ENCODE assay signal across 8 cellular contexts in genomic region chr2:42128731-42129486, GRCh38. TPM values are rescaled to one million over a fixed set of nuclear protein-coding genes. Genes with fewer than 3 reads are reported as not detected.
DNase-seq lines count a peak whose midpoint lies in the region; ATAC-seq and TF ChIP-seq lines count a peak whose summit lies in the region.

No MANE protein-coding gene starts in this region.

- H3K4me3 Mint-ChIP-seq in activated CD8-positive, alpha-beta T cell treated with anti-CD3 and anti-CD28 coated beads for 36 hours = no peak overlapping the region
- H3K4me3 Mint-ChIP-seq in natural killer cell treated with Interleukin-12 subunit alpha and Interleukin-12 subunit beta and Interleukin-15 and Interleukin-18, amount 100 ng/mL, for 72 hours = peak overlapping the region; percentile 66

- no peaks in the 10 kb centered on the region for H3K27me3 ChIP-seq in aorta (ENCODE audit: control insufficient read depth in 1 of 2, insufficient read depth in 2 of 2, low read length in 1 of 2)

- POLR2A ChIA-PET in activated CD8-positive, alpha-beta T cell treated with anti-CD3 and anti-CD28 coated beads for 36 hours (lab: Charles Lee) = interaction anchor here (1.0 to 1.1 kb wide), 2 partner anchors 23 to 42 kb away, joined by 4 read pairs; no protein-coding TSS in a partner anchor

- peaks cover 0 to 7% of the 10 kb centered on the region in 2 donors for H3K4me1 ChIP-seq in aorta (ENCODE audit: control insufficient read depth in 1 of 2, insufficient read depth in 2 of 2, low read length in 2 of 2)

- WGBS in aorta, 2 donors = 75 to 81% methylated on average over 7 of the region's 7 CpGs

- CTCF ChIA-PET in activated CD8-positive, alpha-beta T cell treated with anti-CD3 and anti-CD28 coated beads for 36 hours (lab: Charles Lee) = interaction anchor here (0.7 to 4.6 kb wide), 5 partner anchors 11 to 32 kb away, joined by 3 to 17 read pairs (median 3); no protein-coding TSS in a partner anchor

- no peaks in the 10 kb centered on the region for H3K36me3 ChIP-seq in aorta (ENCODE audit: control insufficient read depth in 1 of 2, insufficient read depth in 2 of 2, low read length in 1 of 2)

- peak; percentile 31 for ATAC-seq in HG03135 (IDR thresholded peaks at IDR 0.05; ENCODE audit: unreplicated experiment)
- ATAC-seq in activated CD8-positive, alpha-beta T cell treated with anti-CD3 and anti-CD28 coated beads for 36 hours = peak; percentile 8
- ATAC-seq in natural killer cell treated with Interleukin-12 subunit alpha and Interleukin-12 subunit beta and Interleukin-15 and Interleukin-18, amount 100 ng/mL, for 72 hours = no peak
- ATAC-seq in aorta (ENCODE audit: low FRiP score) = no peak
- ATAC-seq in GM21786 (IDR thresholded peaks at IDR 0.05; ENCODE audit: unreplicated experiment) = no peak

- no peaks in the 10 kb centered on the region for H3K9me3 ChIP-seq in aorta (ENCODE audit: control insufficient read depth, low read length)

- intact Hi-C loops in activated CD8-positive, alpha-beta T cell treated with anti-CD3 and anti-CD28 coated beads for 36 hours (cut with micrococcal nuclease) = no loop called here
- intact Hi-C loops in aorta (cut with DNase I) = no loop called here

- no peak for TF ChIP-seq CTCF in activated CD8-positive, alpha-beta T cell treated with anti-CD3 and anti-CD28 coated beads for 36 hours (IDR thresholded peaks at IDR 0.05)

- H3K9me3 Mint-ChIP-seq in activated CD8-positive, alpha-beta T cell treated with anti-CD3 and anti-CD28 coated beads for 36 hours = no peaks in the 10 kb centered on the region
- H3K9me3 Mint-ChIP-seq in natural killer cell treated with Interleukin-12 subunit alpha and Interleukin-12 subunit beta and Interleukin-15 and Interleukin-18, amount 100 ng/mL, for 72 hours = no peaks in the 10 kb centered on the region

- H3K27ac Mint-ChIP-seq in activated CD8-positive, alpha-beta T cell treated with anti-CD3 and anti-CD28 coated beads for 36 hours = peak overlapping the region; percentile 70
- peak overlapping the region; percentile 43 to 61 for H3K27ac Mint-ChIP-seq in natural killer cell treated with Interleukin-12 subunit alpha and Interleukin-12 subunit beta and Interleukin-15 and Interleukin-18, amount 100 ng/mL, for 72 hours

- DNase-seq in EL = peak; percentile 92
- DNase-seq in activated CD8-positive, alpha-beta T cell treated with anti-CD3 and anti-CD28 coated beads for 36 hours = no peak
- DNase-seq in natural killer cell treated with Interleukin-12 subunit alpha and Interleukin-12 subunit beta and Interleukin-15 and Interleukin-18, amount 100 ng/mL, for 72 hours (ENCODE audit: low spot score) = no peak
- DNase-seq in aorta = no peak
- DNase-seq in NCI-H345 treated with DMSO at 0.1 percent for 48 hours (lab: John Stamatoyannopoulos, UW; ENCODE audit: unreplicated experiment) = no peak
- DNase-seq in stimulated activated CD4-positive, alpha-beta T cell treated with anti-CD3 and anti-CD28 coated beads, Interleukin-2, amount 100 ng/mL, for 24 hours = no peak

- no peaks in the 10 kb centered on the region for H3K36me3 Mint-ChIP-seq in activated CD8-positive, alpha-beta T cell treated with anti-CD3 and anti-CD28 coated beads for 36 hours (ENCODE audit: low read depth)
- H3K36me3 Mint-ChIP-seq in natural killer cell treated with Interleukin-12 subunit alpha and Interleukin-12 subunit beta and Interleukin-15 and Interleukin-18, amount 100 ng/mL, for 72 hours = no peaks in the 10 kb centered on the region

- peaks cover 84% of the 10 kb centered on the region for H3K4me1 Mint-ChIP-seq in activated CD8-positive, alpha-beta T cell treated with anti-CD3 and anti-CD28 coated beads for 36 hours (ENCODE audit: low read depth)
- peaks cover 66 to 88% of the 10 kb centered on the region in 2 donors for H3K4me1 Mint-ChIP-seq in natural killer cell treated with Interleukin-12 subunit alpha and Interleukin-12 subunit beta and Interleukin-15 and Interleukin-18, amount 100 ng/mL, for 72 hours (ENCODE audit: low read depth in 2 of 2)

- H3K27ac ChIP-seq in aorta (ENCODE audit: low read depth in 1 of 2, low read length in 2 of 2) = no peak overlapping the region

- H3K4me3 ChIP-seq in aorta (ENCODE audit: low read length in 2 of 2) = no peak overlapping the region

- H3K27me3 Mint-ChIP-seq in activated CD8-positive, alpha-beta T cell treated with anti-CD3 and anti-CD28 coated beads for 36 hours = no peaks in the 10 kb centered on the region
- H3K27me3 Mint-ChIP-seq in natural killer cell treated with Interleukin-12 subunit alpha and Interleukin-12 subunit beta and Interleukin-15 and Interleukin-18, amount 100 ng/mL, for 72 hours = no peaks in the 10 kb centered on the region

RNA-seq across cellular contexts. Expression of gene EML4, which starts 40.2 kb away (rescaled TPM):
- total RNA-seq in activated CD8-positive, alpha-beta T cell treated with anti-CD3 and anti-CD28 coated beads for 36 hours = 10 to 100 TPM; 58.2 to 59.7 TPM
- 100 to 1,000 TPM in 1 of 2 donors, 10 to 100 TPM in 1; 73.4 to 140 TPM for total RNA-seq in natural killer cell treated with Interleukin-12 subunit alpha and Interleukin-12 subunit beta and Interleukin-15 and Interleukin-18, amount 100 ng/mL, for 72 hours
- total RNA-seq in aorta = 10 to 100 TPM; 41.9 to 51.9 TPM
- polyA plus RNA-seq in aorta = 10 to 100 TPM in 1 of 2 donors, 1 to 10 TPM in 1; 9.6 to 19.7 TPM

Comparison
In these comparisons a context has a peak if more than half of its experiments do, and no peak if none do; other contexts are left out.
1. ATAC-seq: peak in HG03135 (single experiment) and activated CD8-positive, alpha-beta T cell treated with anti-CD3 and anti-CD28 coated beads for 36 hours (single experiment); none in natural killer cell treated with Interleukin-12 subunit alpha and Interleukin-12 subunit beta and Interleukin-15 and Interleukin-18, amount 100 ng/mL, for 72 hours (0 of 2), aorta (single experiment) and GM21786 (single experiment).